In genomic region chr5:176389114-176389768, GRCh38 we compare ENCODE assay signal across 8 cellular contexts. TPM values are rescaled to one million over a fixed set of nuclear protein-coding genes. Genes with fewer than 3 reads are reported as not detected.
DNase-seq lines count a peak whose midpoint lies in the region; ATAC-seq, FAIRE-seq and TF ChIP-seq lines count a peak whose summit lies in the region.

No MANE protein-coding gene starts in this region.

- peaks cover 27% of the 10 kb centered on the region for H3K4me1 ChIP-seq in psoas muscle

- peak; percentile 60 for FAIRE-seq in TTC549 (lab: Jason Lieb, UNC)

- no peaks in the 10 kb centered on the region for H3K9me3 ChIP-seq in psoas muscle

- H3K4me3 ChIP-seq in AG09309 (ENCODE audit: control insufficient read depth, low read depth, low read length) (peak overlapping the region; percentile 97), psoas muscle (peak overlapping the region; percentile 95)

- TF ChIP-seq CTCF in AG09309 (IDR thresholded peaks at IDR 0.05; ENCODE audit: control insufficient read depth, insufficient read depth, low read depth, low read length, missing control alignments) (no peak), psoas muscle (IDR thresholded peaks at IDR 0.05) (no peak)

- peaks cover 0 to 1% (median 0%) of the 10 kb centered on the region in 3 donors for H3K27me3 ChIP-seq in psoas muscle (ENCODE audit: insufficient read depth in 3 of 3, low read length in 2 of 3)

- intact Hi-C loops in psoas muscle (cut with DNase I) = loop anchor here in 1 of 2 donors (2.0 kb wide), 1 partner anchor 28 kb away; the partner anchor contains the start of gene KIAA1191

- in situ Hi-C loops in GM18951 (cut with MboI; ENCODE audit: low sequenced_read_pairs, unreplicated experiment) (no loop called here), G401 (cut with HindIII; ENCODE audit: low sequenced_read_pairs) (no loop called here)

- ATAC-seq in HG03108 (IDR thresholded peaks at IDR 0.05; ENCODE audit: unreplicated experiment) (peak; percentile 21), psoas muscle (peak; percentile 22 to 53 (median 27))

- H3K27ac ChIP-seq in psoas muscle = peak overlapping the region; percentile 94

- DNase-seq in AG09309 (ENCODE audit: low read depth) (no peak), germinal center (ENCODE audit: low spot score) (peak; percentile 97), psoas muscle (no peak), NCI-H2029 (lab: John Stamatoyannopoulos, UW) (no peak), G401 (ENCODE audit: low spot score) (no peak)

- peak; percentile 69 for TF ChIP-seq POLR2A in GM18951 (IDR thresholded peaks at IDR 0.05; ENCODE audit: extremely low read depth, insufficient read depth, insufficient read length)

- H3K36me3 ChIP-seq in psoas muscle (ENCODE audit: insufficient read depth in 1 of 2, low read depth in 1 of 2) = peaks cover 3 to 69% of the 10 kb centered on the region in 2 donors

- WGBS in psoas muscle, 3 donors = 0 to 1% (median 1%) methylated on average over 23 to 29 of the region's 29 CpGs

RNA-seq across cellular contexts. Expression of gene HIGD2A, which starts 0.7 kb away (rescaled TPM):
- total RNA-seq in psoas muscle = 100 to 1,000 TPM; 181 to 215 (median 212) TPM
- 100 to 1,000 TPM; 223 to 429 (median 332) TPM for polyA plus RNA-seq in psoas muscle
- 119 and 175 TPM in 2 replicates for total RNA-seq in G401 (2014; rRNA removed; shearing (Covaris generic))

RNA-seq across cellular contexts. Expression of gene NOP16, which starts 0.8 kb away (rescaled TPM):
- total RNA-seq in psoas muscle = 10 to 100 TPM; 35.6 to 76.2 (median 59.9) TPM
- 100 to 1,000 TPM in 1 of 3 donors, 10 to 100 TPM in 2; 87.5 to 206 (median 90.4) TPM for polyA plus RNA-seq in psoas muscle
- total RNA-seq in G401 (2014; rRNA removed; shearing (Covaris generic)) = 44.4 and 47.9 TPM in 2 replicates

RNA-seq across cellular contexts. Expression of gene ARL10, which starts 24.0 kb away (rescaled TPM):
- total RNA-seq in psoas muscle = 1 to 10 TPM; 3.1 to 6.6 (median 5.0) TPM
- 1 to 10 TPM; 1.6 to 5.3 (median 3.9) TPM for polyA plus RNA-seq in psoas muscle
- total RNA-seq in G401 (2014; rRNA removed; shearing (Covaris generic)) = 0.03 TPM in 1 of 2 replicates, not detected in the other

RNA-seq across cellular contexts. Expression of gene CLTB, which starts 27.1 kb away (rescaled TPM):
- total RNA-seq in psoas muscle = 100 to 1,000 TPM; 162 to 223 (median 217) TPM
- 100 to 1,000 TPM; 246 to 413 (median 340) TPM for polyA plus RNA-seq in psoas muscle
- 163 and 179 TPM in 2 replicates for total RNA-seq in G401 (2014; rRNA removed; shearing (Covaris generic))

RNA-seq across cellular contexts. Expression of gene KIAA1191, which starts 27.7 kb away (rescaled TPM):
- total RNA-seq in psoas muscle = 100 to 1,000 TPM in 1 of 4 donors, 10 to 100 TPM in 3; 46.9 to 201 (median 74.3) TPM
- polyA plus RNA-seq in psoas muscle = 10 to 100 TPM; 27.0 to 70.4 (median 42.5) TPM
- total RNA-seq in G401 (2014; rRNA removed; shearing (Covaris generic)) = 112 and 117 TPM in 2 replicates
